ENCODE assay signal across 21 cellular contexts in the genomic region with DNA sequence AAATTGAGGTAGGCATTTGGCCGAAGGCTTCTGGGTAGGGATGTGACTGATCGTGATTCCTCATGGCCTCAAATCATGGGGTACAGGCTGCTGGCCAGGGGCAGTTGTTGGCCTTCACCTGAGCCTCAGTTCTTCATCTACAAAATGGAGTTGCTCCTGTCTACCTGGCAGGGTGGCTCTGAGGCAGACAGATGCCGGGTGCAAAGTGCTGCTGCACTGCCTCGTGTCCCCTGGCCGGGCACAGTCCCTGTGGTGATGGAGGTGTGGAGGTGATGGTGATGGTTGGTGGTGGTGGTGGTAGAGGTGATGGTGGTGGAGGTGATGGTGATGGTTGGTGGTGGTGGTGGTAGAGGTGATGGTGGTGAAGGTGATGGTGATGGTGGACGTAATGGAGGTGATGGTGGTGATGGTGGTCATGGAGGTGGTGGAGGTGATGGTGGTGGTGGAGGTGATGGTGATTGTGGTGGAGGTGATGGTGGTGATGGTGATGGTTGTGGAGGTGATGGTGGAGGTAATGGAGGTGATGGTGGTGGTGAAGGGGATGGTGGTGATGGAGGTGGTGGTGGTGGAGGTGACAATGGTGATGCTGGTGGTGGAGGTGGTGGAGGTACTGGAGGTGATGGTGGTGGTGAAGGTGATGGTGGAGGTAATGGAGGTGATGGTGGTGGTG. TPM values are rescaled to one million over a fixed set of nuclear protein-coding genes. Genes with fewer than 3 reads are reported as not detected.
DNase-seq lines count a peak whose midpoint lies in the region; ATAC-seq and TF ChIP-seq lines count a peak whose summit lies in the region.
"Had no signal": no experiment of that assay in that cellular context is flagged by ENCODE, and none has a peak within 500 bp of the region (broad histone marks: within the 10 kb centered on the region; RNA-seq: fewer than 3 reads in every experiment).

No MANE protein-coding gene starts in this region.

- no peak overlapping the region for H3K4ac ChIP-seq in mesenchymal stem cell (ENCODE audit: low read depth in 1 of 2, low read length in 2 of 2)

- H3K4me1 Mint-ChIP-seq in activated naive CD4-positive, alpha-beta T cell treated with anti-CD3 and anti-CD28 coated beads, Interleukin-2, amount 10 ng/mL, durations not matched to agents 7 days and 5 days: no peaks in the 10 kb centered on the region
- H3K4me1 Mint-ChIP-seq: CD14-positive monocyte, IgD-negative memory B cell had no signal

- no peaks in the 10 kb centered on the region for H3K27me3 ChIP-seq in mesenchymal stem cell (ENCODE audit: control insufficient read depth in 1 of 2, insufficient read depth in 1 of 2, low read length in 2 of 2)
- H3K27me3 ChIP-seq in upper lobe of right lung: no peaks in the 10 kb centered on the region
- H3K27me3 ChIP-seq: breast epithelium had no signal

- H2BK5ac ChIP-seq in mesenchymal stem cell (ENCODE audit: low read depth, low read length, poor library complexity, severe bottlenecking): no peak overlapping the region

- peaks cover 2% of the 10 kb centered on the region for H3K4me1 ChIP-seq in mesenchymal stem cell (ENCODE audit: control insufficient read depth, insufficient read depth, low read depth, low read length)
- no peaks in the 10 kb centered on the region for H3K4me1 ChIP-seq in upper lobe of right lung
- H3K4me1 ChIP-seq: breast epithelium had no signal

- H3K36me3 ChIP-seq in mesenchymal stem cell (ENCODE audit: control insufficient read depth in 1 of 2, insufficient read depth in 2 of 2, low read depth in 1 of 2, low read length in 2 of 2) (peaks cover 71 to 73% of the 10 kb centered on the region in 2 experiments), upper lobe of right lung (peaks cover 73% of the 10 kb centered on the region)
- H3K36me3 ChIP-seq: breast epithelium had no signal

- no peak overlapping the region for H3K4me2 ChIP-seq in mesenchymal stem cell (ENCODE audit: low read length, poor library complexity, severe bottlenecking)

- H3K9me3 ChIP-seq in mesenchymal stem cell (ENCODE audit: control insufficient read depth, low read length): no peaks in the 10 kb centered on the region
- H3K9me3 ChIP-seq in upper lobe of right lung: no peaks in the 10 kb centered on the region
- H3K9me3 ChIP-seq: breast epithelium, mucosa of descending colon, thoracic aorta had no signal

- H3K23ac ChIP-seq in mesenchymal stem cell (ENCODE audit: low read length in 2 of 2): no peak overlapping the region

- peak in 1 of 2 donors; percentile 14 for ATAC-seq in activated naive CD4-positive, alpha-beta T cell treated with anti-CD3 and anti-CD28 coated beads, Interleukin-2, amount 50 U/mL, for 72 hours
- ATAC-seq in upper lobe of right lung (no peak), HG02610 (IDR thresholded peaks at IDR 0.05; ENCODE audit: unreplicated experiment) (no peak)
- ATAC-seq: left ventricle myocardium superior, mucosa of descending colon had no signal

- H3K36me3 Mint-ChIP-seq in activated naive CD4-positive, alpha-beta T cell treated with anti-CD3 and anti-CD28 coated beads, Interleukin-2, amount 10 ng/mL, durations not matched to agents 7 days and 5 days: peaks cover 69% of the 10 kb centered on the region
- H3K36me3 Mint-ChIP-seq in activated naive CD4-positive, alpha-beta T cell treated with anti-CD3 and anti-CD28 coated beads, Interleukin-2, amount 50 U/mL, for 72 hours: peaks cover 31 to 66% of the 10 kb centered on the region in 2 donors

- WGBS in mesenchymal stem cell: 99% methylated on average over 6 of the region's 6 CpGs

- H3K27ac Mint-ChIP-seq in activated naive CD4-positive, alpha-beta T cell treated with anti-CD3 and anti-CD28 coated beads, Interleukin-2, amount 10 ng/mL, durations not matched to agents 7 days and 5 days: peak overlapping the region; percentile 60
- peak overlapping the region; percentile 64 to 74 for H3K27ac Mint-ChIP-seq in activated naive CD4-positive, alpha-beta T cell treated with anti-CD3 and anti-CD28 coated beads, Interleukin-2, amount 50 U/mL, for 72 hours
- H3K27ac Mint-ChIP-seq: HFFc6, IgD-negative memory B cell had no signal

- H3K9me3 Mint-ChIP-seq in activated naive CD4-positive, alpha-beta T cell treated with anti-CD3 and anti-CD28 coated beads, Interleukin-2, amount 10 ng/mL, durations not matched to agents 7 days and 5 days: no peaks in the 10 kb centered on the region
- no peaks in the 10 kb centered on the region for H3K9me3 Mint-ChIP-seq in activated naive CD4-positive, alpha-beta T cell treated with anti-CD3 and anti-CD28 coated beads, Interleukin-2, amount 50 U/mL, for 72 hours
- H3K9me3 Mint-ChIP-seq: HFFc6, IgD-negative memory B cell had no signal

- H3K79me1 ChIP-seq in mesenchymal stem cell (replicated peaks; ENCODE audit: low read length, poor library complexity, severe bottlenecking): peaks cover 22% of the 10 kb centered on the region

- peak overlapping the region; percentile 33 for H4K8ac ChIP-seq in mesenchymal stem cell (ENCODE audit: low read length)

- no peaks in the 10 kb centered on the region for H3K27me3 Mint-ChIP-seq in activated naive CD4-positive, alpha-beta T cell treated with anti-CD3 and anti-CD28 coated beads, Interleukin-2, amount 10 ng/mL, durations not matched to agents 7 days and 5 days
- H3K27me3 Mint-ChIP-seq: IgD-negative memory B cell had no signal

- H2BK15ac ChIP-seq in mesenchymal stem cell (ENCODE audit: low read depth, poor library complexity, severe bottlenecking): no peak overlapping the region

- H3K18ac ChIP-seq in mesenchymal stem cell (ENCODE audit: low read depth in 1 of 2, low read length in 2 of 2): no peak overlapping the region

- H3K27ac ChIP-seq in mesenchymal stem cell (ENCODE audit: low read length, poor library complexity, severe bottlenecking): no peak overlapping the region
- H3K27ac ChIP-seq in upper lobe of right lung: no peak overlapping the region
- H3K27ac ChIP-seq: breast epithelium, RWPE1, thoracic aorta had no signal

- no peak overlapping the region for H3K4me3 Mint-ChIP-seq in activated naive CD4-positive, alpha-beta T cell treated with anti-CD3 and anti-CD28 coated beads, Interleukin-2, amount 10 ng/mL, durations not matched to agents 7 days and 5 days
- H3K4me3 Mint-ChIP-seq: HFFc6 had no signal

- H2AFZ ChIP-seq in mesenchymal stem cell (ENCODE audit: low read depth, low read length): no peak overlapping the region

- H3K9ac ChIP-seq in mesenchymal stem cell (ENCODE audit: low read length): no peak overlapping the region

- intact Hi-C loops in upper lobe of right lung (cut with DNase I): no loop called here

- CTCF ChIA-PET in activated naive CD4-positive, alpha-beta T cell treated with anti-CD3 and anti-CD28 coated beads, Interleukin-2, amount 10 ng/mL, durations not matched to agents 7 days and 5 days (lab: Charles Lee): no interaction called here

- no peak overlapping the region for H4K91ac ChIP-seq in mesenchymal stem cell (ENCODE audit: low read length)

- H3K4me3 ChIP-seq in mesenchymal stem cell (ENCODE audit: insufficient read depth in 1 of 2, low read depth in 1 of 2, low read length in 2 of 2) (no peak overlapping the region), upper lobe of right lung (no peak overlapping the region)
- H3K4me3 ChIP-seq: breast epithelium, mucosa of descending colon, thoracic aorta had no signal

- H2BK120ac ChIP-seq in mesenchymal stem cell (ENCODE audit: low read depth, low read length): no peak overlapping the region

- no peak overlapping the region for H2AK5ac ChIP-seq in mesenchymal stem cell (ENCODE audit: low read length, severe bottlenecking)

- peak; percentile 6 for DNase-seq in activated naive CD4-positive, alpha-beta T cell treated with anti-CD3 and anti-CD28 coated beads, Interleukin-2, amount 10 ng/mL, durations not matched to agents 7 days and 5 days
- no peak for DNase-seq in activated naive CD4-positive, alpha-beta T cell (lab: John Stamatoyannopoulos, UW)
- DNase-seq in activated naive CD4-positive, alpha-beta T cell treated with anti-CD3 and anti-CD28 coated beads, Interleukin-2, amount 50 U/mL, for 72 hours (ENCODE audit: low spot score in 2 of 2): no peak
- DNase-seq in mesenchymal stem cell (no peak), upper lobe of right lung (peak; percentile 44), HT-29 (ENCODE audit: low spot score) (no peak), SHP77 (lab: John Stamatoyannopoulos, UW) (no peak)
- DNase-seq: activated CD4-positive, CD25-positive, alpha-beta regulatory T cell treated with anti-CD3 and anti-CD28 coated beads, Interleukin-2, amount 50 U/mL, for 72 hours; dermis blood vessel endothelial cell; HFFc6; left ventricle myocardium superior; MM.1S; mucosa of descending colon; NCI-H146; NCI-H69 had no signal

- H3K14ac ChIP-seq in mesenchymal stem cell (ENCODE audit: low read length in 2 of 2): no peak overlapping the region

- H2BK12ac ChIP-seq in mesenchymal stem cell (ENCODE audit: low read length in 2 of 2): no peak overlapping the region

- TF ChIP-seq CTCF in upper lobe of right lung (IDR thresholded peaks at IDR 0.05): no peak

RNA-seq across cellular contexts. Expression of gene RNF213, which starts 52.6 kb away (rescaled TPM):
- total RNA-seq in activated naive CD4-positive, alpha-beta T cell treated with anti-CD3 and anti-CD28 coated beads, Interleukin-2, amount 50 U/mL, for 72 hours: 100 to 1,000 TPM; 415 to 602 TPM
- 21.7 TPM for polyA plus RNA-seq in mesenchymal stem cell (2013, experiment 1 of 2)
- 18.9 TPM for polyA plus RNA-seq in mesenchymal stem cell (2013, experiment 2 of 2)
- 236 TPM for total RNA-seq in upper lobe of right lung
- total RNA-seq in HT-29 (2014; rRNA removed; shearing (Covaris generic)): 49.5 and 70.5 TPM in 2 replicates

Comparison
In these comparisons a context has a peak if more than half of its experiments do, and no peak if none do; other contexts are left out.
1. DNase-seq: peak in activated naive CD4-positive, alpha-beta T cell treated with anti-CD3 and anti-CD28 coated beads, Interleukin-2, amount 10 ng/mL, durations not matched to agents 7 days and 5 days (single experiment) and upper lobe of right lung (single experiment); none in activated naive CD4-positive, alpha-beta T cell (0 of 4), activated naive CD4-positive, alpha-beta T cell treated with anti-CD3 and anti-CD28 coated beads, Interleukin-2, amount 50 U/mL, for 72 hours (0 of 2), mesenchymal stem cell (single experiment), HT-29 (single experiment) and SHP77 (0 of 2).